ENCODE assay signal across 2 cellular contexts in genomic region chr13:108269601-108270328, GRCh38.
TF ChIP-seq lines count a peak whose summit lies in the region.

Gene TNFSF13B (plus strand): TSS chr13:108269718. CDS start chr13:108269896, 178 bp downstream.

TF ChIP-seq in SK-N-SH, 30 proteins besides CTCF, POLR2A, EP300 and RAD21 (continued from another document):
- no peak for TF ChIP-seq SIN3A (IDR thresholded peaks at IDR 0.05; ENCODE audit: borderline replicate concordance, low read depth, low read length)
- TF ChIP-seq ELF1 (IDR thresholded peaks at IDR 0.05): no peak
- no peak for TF ChIP-seq TCF12 (IDR thresholded peaks at IDR 0.05)
- TF ChIP-seq FOSL2 (IDR thresholded peaks at IDR 0.05; ENCODE audit: borderline replicate concordance, low read depth): no peak
- no peak for TF ChIP-seq SMC3 (IDR thresholded peaks at IDR 0.05; ENCODE audit: low read depth, low read length)
- TF ChIP-seq IRF3 (IDR thresholded peaks at IDR 0.05; ENCODE audit: low read depth, low read length): no peak

TF ChIP-seq in SK-N-SH treated with all-trans-retinoic acid at 6 μM for 48 hours, 23 proteins besides CTCF, POLR2A, EP300 and RAD21 (continued from another document):
- TF ChIP-seq TSHZ2 (CRISPR knock-in tag; IDR thresholded peaks at IDR 0.05): no peak
- TF ChIP-seq ZFP30 (CRISPR knock-in tag; IDR thresholded peaks at IDR 0.05): no peak
- no peak for TF ChIP-seq PATZ1 (CRISPR knock-in tag; IDR thresholded peaks at IDR 0.05; ENCODE audit: borderline replicate concordance)
- no peak for TF ChIP-seq ARNTL (CRISPR knock-in tag; IDR thresholded peaks at IDR 0.05; ENCODE audit: borderline replicate concordance, low read depth)
